Comparison of ENCODE assay signal across 19 cellular contexts in the genomic region with DNA sequence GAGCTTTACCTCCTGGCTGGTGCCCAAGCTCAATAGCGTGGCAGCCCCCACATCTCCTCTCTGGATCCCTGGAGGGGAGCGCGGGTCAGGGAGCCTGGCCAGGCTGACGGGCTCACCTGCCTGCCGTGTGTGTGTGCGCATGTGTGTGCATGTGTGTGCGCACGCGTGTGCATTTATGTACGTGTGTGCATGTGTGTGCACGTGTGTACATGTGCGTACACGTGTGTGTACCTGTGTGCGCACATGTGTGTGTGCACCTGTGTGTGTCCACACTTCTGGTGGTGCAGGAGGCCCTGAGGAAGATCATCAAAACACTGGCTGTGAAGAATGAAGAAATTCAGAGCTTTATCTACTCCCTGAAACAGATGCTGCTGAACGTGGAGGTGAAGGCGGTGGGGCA. TPM values are rescaled to one million over a fixed set of nuclear protein-coding genes. Genes with fewer than 3 reads are reported as not detected.
DNase-seq lines count a peak whose midpoint lies in the region; ATAC-seq and TF ChIP-seq lines count a peak whose summit lies in the region.
"Had no signal": no experiment of that assay in that cellular context is flagged by ENCODE, and none has a peak within 500 bp of the region (broad histone marks: within the 10 kb centered on the region; RNA-seq: fewer than 3 reads in every experiment).

No MANE protein-coding gene starts in this region.

- H3K27me3 ChIP-seq in PC-3 (ENCODE audit: low read length), result no peaks in the 10 kb centered on the region
- H3K27me3 ChIP-seq in right cardiac atrium (ENCODE audit: control insufficient read depth, insufficient read depth), result no peaks in the 10 kb centered on the region

- intact Hi-C loops in activated naive CD4-positive, alpha-beta T cell treated with anti-CD3 and anti-CD28 coated beads for 36 hours (cut with micrococcal nuclease), result no loop called here
- intact Hi-C loops in PC-3 (cut with micrococcal nuclease), result no loop called here
- intact Hi-C loops in right cardiac atrium (cut with DNase I), result no loop called here

- no peak for TF ChIP-seq CTCF in PC-3 (conservative IDR thresholded peaks at IDR 0.05; ENCODE audit: low read depth, low read length)

- peaks cover 31% of the 10 kb centered on the region for H3K4me1 Mint-ChIP-seq in activated naive CD4-positive, alpha-beta T cell treated with anti-CD3 and anti-CD28 coated beads for 36 hours (ENCODE audit: low read depth)
- peaks cover 34% of the 10 kb centered on the region for H3K4me1 Mint-ChIP-seq in activated CD8-positive, alpha-beta T cell treated with anti-CD3 and anti-CD28 coated beads, Interleukin-2, amount 10 ng/mL, durations not matched to agents 7 days and 5 days (ENCODE audit: low read depth)
- H3K4me1 Mint-ChIP-seq in immature natural killer cell, result peaks cover 33 to 43% of the 10 kb centered on the region in 2 donors
- H3K4me1 Mint-ChIP-seq in stimulated activated memory B cell treated with anti-CD40 and anti-IgM and Interleukin-4, amounts not matched to agents 10 μg/mL and 1 μg/mL and 100 μg/mL, for 72 hours, result peaks cover 6% of the 10 kb centered on the region

- H3K36me3 Mint-ChIP-seq in activated naive CD4-positive, alpha-beta T cell treated with anti-CD3 and anti-CD28 coated beads for 36 hours (ENCODE audit: low read depth), result peaks cover 1% of the 10 kb centered on the region
- peaks cover 12% of the 10 kb centered on the region for H3K36me3 Mint-ChIP-seq in activated CD8-positive, alpha-beta T cell treated with anti-CD3 and anti-CD28 coated beads, Interleukin-2, amount 10 ng/mL, durations not matched to agents 7 days and 5 days (ENCODE audit: low read depth)
- peaks cover 0 to 3% (median 0%) of the 10 kb centered on the region in 3 donors for H3K36me3 Mint-ChIP-seq in immature natural killer cell
- no peaks in the 10 kb centered on the region for H3K36me3 Mint-ChIP-seq in stimulated activated memory B cell treated with anti-CD40 and anti-IgM and Interleukin-4, amounts not matched to agents 10 μg/mL and 1 μg/mL and 100 μg/mL, for 72 hours

- H3K79me2 ChIP-seq in PC-3 (ENCODE audit: low read length), result no peaks in the 10 kb centered on the region

- H3F3A ChIP-seq in PC-3 (ENCODE audit: low read length, unreplicated experiment), result no peaks in the 10 kb centered on the region

- 85% methylated on average over 16 of the region's 16 CpGs for WGBS in right cardiac atrium

- no peaks in the 10 kb centered on the region for H3K4me1 ChIP-seq in PC-3 (ENCODE audit: insufficient read depth, low read length)
- H3K4me1 ChIP-seq in right cardiac atrium (ENCODE audit: control insufficient read depth, insufficient read depth, low read length), result no peaks in the 10 kb centered on the region
- H3K4me1 ChIP-seq: prostate gland had no signal

- no peak overlapping the region for H3K27ac ChIP-seq in PC-3 (ENCODE audit: low read length)
- no peak overlapping the region for H3K27ac ChIP-seq in right cardiac atrium (ENCODE audit: low read length)
- H3K27ac ChIP-seq: prostate gland had no signal

- no peaks in the 10 kb centered on the region for H3K27me3 Mint-ChIP-seq in activated naive CD4-positive, alpha-beta T cell treated with anti-CD3 and anti-CD28 coated beads for 36 hours (ENCODE audit: low read depth)
- no peaks in the 10 kb centered on the region for H3K27me3 Mint-ChIP-seq in activated CD8-positive, alpha-beta T cell treated with anti-CD3 and anti-CD28 coated beads, Interleukin-2, amount 10 ng/mL, durations not matched to agents 7 days and 5 days (ENCODE audit: low read depth)
- H3K27me3 Mint-ChIP-seq in immature natural killer cell (ENCODE audit: low read depth in 3 of 3), result peaks cover 0 to 8% (median 6%) of the 10 kb centered on the region in 3 donors
- H3K27me3 Mint-ChIP-seq in stimulated activated memory B cell treated with anti-CD40 and anti-IgM and Interleukin-4, amounts not matched to agents 10 μg/mL and 1 μg/mL and 100 μg/mL, for 72 hours, result peaks cover 37% of the 10 kb centered on the region

- no peak overlapping the region for H3K4me2 ChIP-seq in PC-3 (ENCODE audit: low read length)

- no peaks in the 10 kb centered on the region for H3K9me3 ChIP-seq in PC-3 (ENCODE audit: low read length)
- H3K9me3 ChIP-seq in right cardiac atrium (ENCODE audit: control insufficient read depth, low read length), result no peaks in the 10 kb centered on the region
- H3K9me3 ChIP-seq: mucosa of descending colon, prostate gland had no signal

- H3K4me3 Mint-ChIP-seq in activated naive CD4-positive, alpha-beta T cell treated with anti-CD3 and anti-CD28 coated beads for 36 hours, result peak overlapping the region; percentile 71
- peak overlapping the region; percentile 64 for H3K4me3 Mint-ChIP-seq in activated CD8-positive, alpha-beta T cell treated with anti-CD3 and anti-CD28 coated beads, Interleukin-2, amount 10 ng/mL, durations not matched to agents 7 days and 5 days
- peak overlapping the region; percentile 47 to 77 (median 58) for H3K4me3 Mint-ChIP-seq in immature natural killer cell
- peak overlapping the region; percentile 68 for H3K4me3 Mint-ChIP-seq in stimulated activated memory B cell treated with anti-CD40 and anti-IgM and Interleukin-4, amounts not matched to agents 10 μg/mL and 1 μg/mL and 100 μg/mL, for 72 hours

- H3K4me3 ChIP-seq in PC-3 (ENCODE audit: low read length) (no peak overlapping the region), right cardiac atrium (ENCODE audit: low read length) (no peak overlapping the region)
- H3K4me3 ChIP-seq: mucosa of descending colon, prostate gland had no signal

- CTCF ChIA-PET in activated naive CD4-positive, alpha-beta T cell treated with anti-CD3 and anti-CD28 coated beads for 36 hours (lab: Charles Lee), result interaction anchor here (1.1 kb wide), 1 partner anchor 38 kb away, joined by 3 read pairs; the partner anchor contains the start of gene MPND
- CTCF ChIA-PET in activated CD8-positive, alpha-beta T cell treated with anti-CD3 and anti-CD28 coated beads, Interleukin-2, amount 10 ng/mL, durations not matched to agents 7 days and 5 days (lab: Charles Lee), result no interaction called here
- CTCF ChIA-PET in PC-3 (lab: Charles Lee), result no interaction called here

- H2AFZ ChIP-seq in PC-3 (ENCODE audit: low read length), result no peak overlapping the region

- no peaks in the 10 kb centered on the region for H4K20me1 ChIP-seq in PC-3 (ENCODE audit: low read length)

- peak overlapping the region; percentile 27 for H3K27ac Mint-ChIP-seq in activated naive CD4-positive, alpha-beta T cell treated with anti-CD3 and anti-CD28 coated beads for 36 hours
- H3K27ac Mint-ChIP-seq in activated CD8-positive, alpha-beta T cell treated with anti-CD3 and anti-CD28 coated beads, Interleukin-2, amount 10 ng/mL, durations not matched to agents 7 days and 5 days, result peak overlapping the region; percentile 39
- H3K27ac Mint-ChIP-seq in immature natural killer cell, result peak overlapping the region in 1 of 6 donors; percentile 51
- peak overlapping the region; percentile 62 for H3K27ac Mint-ChIP-seq in stimulated activated memory B cell treated with anti-CD40 and anti-IgM and Interleukin-4, amounts not matched to agents 10 μg/mL and 1 μg/mL and 100 μg/mL, for 72 hours

- ATAC-seq in activated CD8-positive, alpha-beta T cell treated with anti-CD3 and anti-CD28 coated beads, Interleukin-2, amount 10 ng/mL, durations not matched to agents 7 days and 5 days, result no peak
- no peak for ATAC-seq in stimulated activated memory B cell treated with anti-CD40 and anti-IgM and Interleukin-4, amounts not matched to agents 10 μg/mL and 1 μg/mL and 100 μg/mL, for 72 hours
- ATAC-seq in PC-3, result no peak
- ATAC-seq in right cardiac atrium, result no peak
- ATAC-seq: mucosa of descending colon had no signal

- no peaks in the 10 kb centered on the region for H3K9me2 ChIP-seq in PC-3 (replicated peaks; ENCODE audit: low read length)

- POLR2A ChIA-PET in activated CD8-positive, alpha-beta T cell treated with anti-CD3 and anti-CD28 coated beads, Interleukin-2, amount 10 ng/mL, durations not matched to agents 7 days and 5 days (lab: Charles Lee), result interaction anchor here (0.9 kb wide), 1 partner anchor 59 kb away, joined by 4 read pairs; the partner anchor contains the start of gene YJU2
- POLR2A ChIA-PET in PC-3 (lab: Charles Lee; ENCODE audit: unreplicated experiment), result no interaction called here

- no peak overlapping the region for H3K9ac ChIP-seq in PC-3 (ENCODE audit: low read length)

- no peaks in the 10 kb centered on the region for H3K36me3 ChIP-seq in PC-3 (ENCODE audit: low read depth, low read length)
- H3K36me3 ChIP-seq: prostate gland had no signal

- DNase-seq in activated naive CD4-positive, alpha-beta T cell treated with anti-CD3 and anti-CD28 coated beads for 36 hours, result no peak
- no peak for DNase-seq in activated naive CD4-positive, alpha-beta T cell (lab: John Stamatoyannopoulos, UW)
- no peak for DNase-seq in activated CD8-positive, alpha-beta T cell treated with anti-CD3 and anti-CD28 coated beads, Interleukin-2, amount 10 ng/mL, durations not matched to agents 7 days and 5 days
- DNase-seq in immature natural killer cell (no peak), PC-3 (no peak), right cardiac atrium (no peak)
- DNase-seq in central memory CD4-positive, alpha-beta T cell, result no peak
- DNase-seq: activated CD4-positive, alpha-beta T cell treated with anti-CD3 and anti-CD28 coated beads for 48 hours; activated gamma-delta T cell treated with Interleukin-2 at 50 U/mL for 16 hours; COR-L47; hippocampal formation; KBM-7; mucosa of descending colon; NCI-H1092; NK-92 treated with Interleukin-12 subunit alpha and Interleukin-12 subunit beta, amount 100 ng/mL, for 24 hours; T1000 had no signal

- BruUV-seq in PC-3 (replicated peaks; lab: Mats Ljungman, UMichigan), result no TSS peak

- no peaks in the 10 kb centered on the region for H3K9me3 Mint-ChIP-seq in activated naive CD4-positive, alpha-beta T cell treated with anti-CD3 and anti-CD28 coated beads for 36 hours
- H3K9me3 Mint-ChIP-seq in activated CD8-positive, alpha-beta T cell treated with anti-CD3 and anti-CD28 coated beads, Interleukin-2, amount 10 ng/mL, durations not matched to agents 7 days and 5 days (ENCODE audit: insufficient read depth), result no peaks in the 10 kb centered on the region
- no peaks in the 10 kb centered on the region for H3K9me3 Mint-ChIP-seq in immature natural killer cell
- H3K9me3 Mint-ChIP-seq in stimulated activated memory B cell treated with anti-CD40 and anti-IgM and Interleukin-4, amounts not matched to agents 10 μg/mL and 1 μg/mL and 100 μg/mL, for 72 hours, result no peaks in the 10 kb centered on the region

RNA-seq across cellular contexts. Expression of gene FSD1, which starts 1.3 kb away (rescaled TPM):
- 10 to 100 TPM; 12.3 to 17.5 TPM for total RNA-seq in activated naive CD4-positive, alpha-beta T cell treated with anti-CD3 and anti-CD28 coated beads for 36 hours
- 10 to 100 TPM; 26.7 to 27.7 TPM for total RNA-seq in activated CD8-positive, alpha-beta T cell treated with anti-CD3 and anti-CD28 coated beads, Interleukin-2, amount 10 ng/mL, durations not matched to agents 7 days and 5 days
- 10 to 100 TPM; 10.1 to 23.8 (median 12.8) TPM for polyA plus RNA-seq in immature natural killer cell
- 8.7 and 11.3 TPM in 2 replicates for total RNA-seq in PC-3 (2014; rRNA removed)
- not detected for total RNA-seq in right cardiac atrium
- not detected for polyA plus RNA-seq in right cardiac atrium

RNA-seq across cellular contexts. Expression of gene TMIGD2, which starts 3.5 kb away (rescaled TPM):
- total RNA-seq in activated naive CD4-positive, alpha-beta T cell treated with anti-CD3 and anti-CD28 coated beads for 36 hours, result 10 to 100 TPM; 19.9 to 21.2 TPM
- total RNA-seq in activated CD8-positive, alpha-beta T cell treated with anti-CD3 and anti-CD28 coated beads, Interleukin-2, amount 10 ng/mL, durations not matched to agents 7 days and 5 days, result 10 to 100 TPM; 35.9 to 39.5 TPM
- polyA plus RNA-seq in immature natural killer cell, result 100 to 1,000 TPM in 1 of 3 donors, 10 to 100 TPM in 2; 85.3 to 116 (median 86.1) TPM
- total RNA-seq in PC-3 (2014; rRNA removed), result not detected in 2 replicates
- total RNA-seq in right cardiac atrium, result not detected
- 0.25 TPM for polyA plus RNA-seq in right cardiac atrium
- total RNA-seq: bronchial epithelial cell, prostate gland had no signal

RNA-seq across cellular contexts. Expression of gene SHD, which starts 26.6 kb away (rescaled TPM):
- total RNA-seq in activated naive CD4-positive, alpha-beta T cell treated with anti-CD3 and anti-CD28 coated beads for 36 hours, result not detected
- not detected for total RNA-seq in activated CD8-positive, alpha-beta T cell treated with anti-CD3 and anti-CD28 coated beads, Interleukin-2, amount 10 ng/mL, durations not matched to agents 7 days and 5 days
- polyA plus RNA-seq in immature natural killer cell (not detected), right cardiac atrium (23.9 TPM)
- total RNA-seq in PC-3 (2014; rRNA removed) (0.11 TPM in 1 of 2 replicates, not detected in the other), right cardiac atrium (10 to 100 TPM; 30.5 to 75.1 (median 54.7) TPM)
- total RNA-seq: bronchial epithelial cell had no signal

RNA-seq across cellular contexts. Expression of gene STAP2, which starts 33.0 kb away (rescaled TPM):
- 10 to 100 TPM in 1 of 2 experiments, 1 to 10 TPM in 1; 8.1 to 10.7 TPM for total RNA-seq in activated naive CD4-positive, alpha-beta T cell treated with anti-CD3 and anti-CD28 coated beads for 36 hours
- 10 to 100 TPM; 14.3 to 16.5 TPM for total RNA-seq in activated CD8-positive, alpha-beta T cell treated with anti-CD3 and anti-CD28 coated beads, Interleukin-2, amount 10 ng/mL, durations not matched to agents 7 days and 5 days
- polyA plus RNA-seq in immature natural killer cell (1 to 10 TPM in 1 of 3 donors, under 1 TPM in 1, not detected in 1; 0.89 to 4.2 TPM), right cardiac atrium (7.8 TPM)
- total RNA-seq in PC-3 (2014; rRNA removed) (71.1 and 72.6 TPM in 2 replicates), right cardiac atrium (10 to 100 TPM in 3 of 4 donors, 1 to 10 TPM in 1; 6.7 to 13.9 (median 11.3) TPM)

RNA-seq across cellular contexts. Expression of gene MPND, which starts 37.7 kb away (rescaled TPM):
- 10 to 100 TPM; 16.3 to 18.6 TPM for total RNA-seq in activated naive CD4-positive, alpha-beta T cell treated with anti-CD3 and anti-CD28 coated beads for 36 hours
- 10 to 100 TPM; 26.0 to 27.6 TPM for total RNA-seq in activated CD8-positive, alpha-beta T cell treated with anti-CD3 and anti-CD28 coated beads, Interleukin-2, amount 10 ng/mL, durations not matched to agents 7 days and 5 days
- polyA plus RNA-seq in immature natural killer cell, result 10 to 100 TPM in 2 of 3 donors, 1 to 10 TPM in 1; 9.0 to 13.4 (median 11.3) TPM
- 5.6 and 10.9 TPM in 2 replicates for total RNA-seq in PC-3 (2014; rRNA removed)
- 10 to 100 TPM; 22.8 to 25.8 (median 25.2) TPM for total RNA-seq in right cardiac atrium
- polyA plus RNA-seq in right cardiac atrium, result 24.9 TPM

Comparison
In these comparisons a context has a peak if more than half of its experiments do, and no peak if none do; other contexts are left out.
1. RNA of gene TMIGD2, which starts 3.5 kb away (total RNA-seq): 35.9 to 39.5 TPM in activated CD8-positive, alpha-beta T cell treated with anti-CD3 and anti-CD28 coated beads, Interleukin-2, amount 10 ng/mL, durations not matched to agents 7 days and 5 days and 19.9 to 21.2 TPM in activated naive CD4-positive, alpha-beta T cell treated with anti-CD3 and anti-CD28 coated beads for 36 hours; not detected in right cardiac atrium and not detected in PC-3; every median in the first group is over 10 times any median in the second.
2. RNA of gene SHD, which starts 26.6 kb away (total RNA-seq): 30.5 to 75.1 TPM in right cardiac atrium; 0.11 TPM in PC-3, not detected in activated CD8-positive, alpha-beta T cell treated with anti-CD3 and anti-CD28 coated beads, Interleukin-2, amount 10 ng/mL, durations not matched to agents 7 days and 5 days and not detected in activated naive CD4-positive, alpha-beta T cell treated with anti-CD3 and anti-CD28 coated beads for 36 hours; every median in the first group is over 10 times any median in the second.
3. Peak in every context shown above with its lines, with median percentiles within 50 percentile points of each other: H3K4me3 Mint-ChIP-seq.